8 cellular contexts compared by ENCODE assay signal in the genomic region with DNA sequence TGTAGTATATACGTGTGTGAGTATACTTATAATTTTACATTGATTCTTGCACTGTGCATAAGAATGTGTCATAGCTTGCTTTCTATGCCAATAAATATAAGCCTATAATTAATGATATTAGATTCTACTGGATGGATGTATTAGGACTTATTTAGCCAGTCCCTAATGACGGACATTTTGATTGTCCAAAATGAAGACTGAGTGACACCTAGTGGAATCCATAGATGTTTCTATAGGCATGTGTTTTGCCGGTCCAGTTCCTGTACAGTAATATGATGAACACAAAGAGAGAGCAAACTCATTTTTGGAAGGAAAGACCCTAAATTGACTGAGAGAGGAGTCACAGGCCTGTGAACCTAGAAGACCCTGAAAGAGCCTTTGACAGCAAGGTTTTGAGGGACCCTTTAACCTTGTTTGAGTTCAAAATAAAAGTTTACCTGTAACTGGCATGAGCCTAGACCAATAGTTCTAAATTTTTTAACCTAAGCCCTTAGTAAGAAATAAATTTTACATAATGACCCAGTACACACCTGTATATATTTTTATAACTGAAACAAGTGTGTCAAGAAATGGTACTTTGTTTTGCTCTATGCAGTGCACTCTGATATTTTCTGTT. TPM values are rescaled to one million over a fixed set of nuclear protein-coding genes. Genes with fewer than 3 reads are reported as not detected.
DNase-seq lines count a peak whose midpoint lies in the region; ATAC-seq, FAIRE-seq and TF ChIP-seq lines count a peak whose summit lies in the region.

No MANE protein-coding gene starts in this region.

- no peaks in the 10 kb centered on the region for H3K36me3 ChIP-seq in Panc1 (ENCODE audit: control insufficient read depth, insufficient read depth, low read length)

- ATAC-seq in HG02973 (IDR thresholded peaks at IDR 0.05; ENCODE audit: unreplicated experiment): peak; percentile 69
- peak; percentile 84 for ATAC-seq in Panc1
- ATAC-seq in HG03342 (IDR thresholded peaks at IDR 0.05; ENCODE audit: unreplicated experiment): no peak

- in situ Hi-C loops in Panc1 (cut with HindIII; ENCODE audit: low pct_unique_long_range_greater_than_20kb, low sequenced_read_pairs): no loop called here

- peak; percentile 67; the same call in 1 of the 2 replicates for TF ChIP-seq CTCF in Panc1 (IDR thresholded peaks at IDR 0.05)

- POLR2A ChIA-PET in Panc1 (lab: Charles Lee): no interaction called here

- TF ChIP-seq POLR2A in GM12891 (IDR thresholded peaks at IDR 0.05; ENCODE audit: low read depth, low read length): no peak

- H3K4me1 ChIP-seq in Panc1 (ENCODE audit: control insufficient read depth, insufficient read depth, low read length): no peaks in the 10 kb centered on the region

- CTCF ChIA-PET in Panc1 (lab: Charles Lee): interaction anchor here (1.4 kb wide), 1 partner anchor 311 kb away, joined by 4 read pairs; no protein-coding TSS in a partner anchor

- no peak overlapping the region for H3K4me3 ChIP-seq in Panc1 (ENCODE audit: low read depth in 2 of 2, low read length in 2 of 2)

- FAIRE-seq in GM12891 (lab: Jason Lieb, UNC): no peak

- H3K27ac ChIP-seq in Panc1 (ENCODE audit: low read length): no peak overlapping the region

- intact Hi-C loops in Panc1 (cut with micrococcal nuclease; ENCODE audit: unreplicated experiment): loop anchor here (2.0 to 5.0 kb wide), 2 partner anchors 257 to 311 kb away; no protein-coding TSS in a partner anchor

- H3K9me3 ChIP-seq in Panc1 (ENCODE audit: control insufficient read depth, insufficient read depth, low read depth, low read length): no peaks in the 10 kb centered on the region

- no TSS peak for BruUV-seq in Panc1 (replicated peaks; lab: Mats Ljungman, UMichigan)

- DNase-seq in NCI-H748 (lab: John Stamatoyannopoulos, UW; ENCODE audit: unreplicated experiment) (peak; percentile 36), NCI-H748 treated with DMSO at 0.1 percent for 48 hours (lab: John Stamatoyannopoulos, UW) (no peak), Panc1 (ENCODE audit: low read depth, low spot score) (peak; percentile 52), iris pigment epithelial cell (ENCODE audit: low read depth) (peak; percentile 45), GM12891 (ENCODE audit: insufficient read length, low spot score) (no peak)
- DNase-seq in activated CD4-positive, alpha-beta T cell treated with anti-CD3 and anti-CD28 coated beads for 4 hours: no peak

- H3K27me3 ChIP-seq in Panc1 (ENCODE audit: control insufficient read depth, insufficient read depth, low read length): no peaks in the 10 kb centered on the region

TF ChIP-seq in GM12891, 5 proteins besides CTCF, POLR2A, EP300 and RAD21:
- TF ChIP-seq TAF1 (IDR thresholded peaks at IDR 0.05; ENCODE audit: low read depth, low read length) (no peak), POLR2AphosphoS5 (IDR thresholded peaks at IDR 0.05; ENCODE audit: low read depth, low read length) (no peak), POU2F2 (IDR thresholded peaks at IDR 0.05; ENCODE audit: low read depth, low read length) (no peak), PAX5 (IDR thresholded peaks at IDR 0.05; ENCODE audit: insufficient read depth, low read length, severe bottlenecking) (no peak), SPI1 (IDR thresholded peaks at IDR 0.05; ENCODE audit: low read depth, low read length) (no peak)

RNA-seq across cellular contexts. Expression of a gene that starts 42.4 kb away (rescaled TPM):
- 2.5 TPM for total RNA-seq in Panc1 (2021; ENCODE audit: unreplicated experiment)
- polyA plus RNA-seq in Panc1 (2012; ENCODE audit: insufficient read length): 0.90 TPM
- 2.7 TPM for polyA plus RNA-seq in GM12891 (2012; ENCODE audit: low read depth, missing spikeins)

Comparison
In these comparisons a context has a peak if more than half of its experiments do, and no peak if none do; other contexts are left out.
1. DNase-seq: peak in NCI-H748 (single experiment), Panc1 (single experiment) and iris pigment epithelial cell (single experiment); none in NCI-H748 treated with DMSO at 0.1 percent for 48 hours (single experiment), activated CD4-positive, alpha-beta T cell treated with anti-CD3 and anti-CD28 coated beads for 4 hours (0 of 2) and GM12891 (single experiment).